ENCODE assay signal across 1 cellular context in the genomic region with DNA sequence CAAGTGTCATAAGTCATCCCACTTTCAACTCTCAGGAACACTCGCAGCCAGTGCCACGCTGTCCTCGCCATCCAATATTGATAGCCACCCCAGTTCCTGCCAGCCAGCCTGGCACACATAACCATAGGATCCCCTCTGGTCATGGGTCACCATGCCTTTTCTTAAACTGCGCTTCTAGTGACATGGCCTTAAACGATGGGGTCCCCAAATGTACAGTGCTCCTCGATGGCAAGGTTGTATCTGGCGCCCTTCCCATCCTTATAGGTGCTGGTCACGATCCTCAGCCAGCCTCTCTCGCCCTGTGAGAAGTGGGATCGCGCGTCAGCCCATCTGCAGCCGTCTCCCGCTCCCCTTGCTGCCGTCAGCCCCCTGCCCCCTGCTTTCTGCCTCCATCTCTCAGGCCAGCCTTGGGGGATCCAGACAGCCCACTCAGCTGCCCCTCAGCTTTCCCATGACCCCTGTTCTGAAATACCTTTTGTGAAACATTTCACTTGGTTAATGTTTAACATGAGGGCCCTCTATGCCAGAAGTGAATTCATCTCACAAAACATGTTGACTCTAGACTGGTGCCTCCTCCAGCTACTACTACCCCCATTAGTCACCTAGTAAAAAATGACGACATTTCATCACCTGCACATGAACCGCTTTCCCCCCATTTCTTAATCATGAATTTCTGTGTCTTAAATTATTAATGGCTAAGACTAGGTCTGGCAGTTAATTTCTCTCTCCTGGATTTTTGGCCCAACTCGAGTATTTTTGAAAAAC.
TF ChIP-seq lines count a peak whose summit lies in the region.

No MANE protein-coding gene starts in this region.

TF ChIP-seq in HepG2, 621 proteins besides CTCF, POLR2A, EP300 and RAD21 (continued from another document and continues in another):
- TF ChIP-seq, protein P1, sequence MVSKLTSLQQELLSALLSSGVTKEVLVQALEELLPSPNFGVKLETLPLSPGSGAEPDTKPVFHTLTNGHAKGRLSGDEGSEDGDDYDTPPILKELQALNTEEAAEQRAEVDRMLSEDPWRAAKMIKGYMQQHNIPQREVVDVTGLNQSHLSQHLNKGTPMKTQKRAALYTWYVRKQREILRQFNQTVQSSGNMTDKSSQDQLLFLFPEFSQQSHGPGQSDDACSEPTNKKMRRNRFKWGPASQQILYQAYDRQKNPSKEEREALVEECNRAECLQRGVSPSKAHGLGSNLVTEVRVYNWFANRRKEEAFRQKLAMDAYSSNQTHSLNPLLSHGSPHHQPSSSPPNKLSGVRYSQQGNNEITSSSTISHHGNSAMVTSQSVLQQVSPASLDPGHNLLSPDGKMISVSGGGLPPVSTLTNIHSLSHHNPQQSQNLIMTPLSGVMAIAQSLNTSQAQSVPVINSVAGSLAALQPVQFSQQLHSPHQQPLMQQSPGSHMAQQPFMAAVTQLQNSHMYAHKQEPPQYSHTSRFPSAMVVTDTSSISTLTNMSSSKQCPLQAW (CRISPR knock-in tag; IDR thresholded peaks at IDR 0.05): peak; percentile 98
- no peak for TF ChIP-seq ZNF20 (CRISPR knock-in tag; IDR thresholded peaks at IDR 0.05)
- no peak for TF ChIP-seq ATF1 (CRISPR knock-in tag; IDR thresholded peaks at IDR 0.05)
- TF ChIP-seq FOXA1 (IDR thresholded peaks at IDR 0.05): no peak
- peak; percentile 81 for TF ChIP-seq FOXA1 (CRISPR knock-in tag; IDR thresholded peaks at IDR 0.05)
- TF ChIP-seq, protein P2, sequence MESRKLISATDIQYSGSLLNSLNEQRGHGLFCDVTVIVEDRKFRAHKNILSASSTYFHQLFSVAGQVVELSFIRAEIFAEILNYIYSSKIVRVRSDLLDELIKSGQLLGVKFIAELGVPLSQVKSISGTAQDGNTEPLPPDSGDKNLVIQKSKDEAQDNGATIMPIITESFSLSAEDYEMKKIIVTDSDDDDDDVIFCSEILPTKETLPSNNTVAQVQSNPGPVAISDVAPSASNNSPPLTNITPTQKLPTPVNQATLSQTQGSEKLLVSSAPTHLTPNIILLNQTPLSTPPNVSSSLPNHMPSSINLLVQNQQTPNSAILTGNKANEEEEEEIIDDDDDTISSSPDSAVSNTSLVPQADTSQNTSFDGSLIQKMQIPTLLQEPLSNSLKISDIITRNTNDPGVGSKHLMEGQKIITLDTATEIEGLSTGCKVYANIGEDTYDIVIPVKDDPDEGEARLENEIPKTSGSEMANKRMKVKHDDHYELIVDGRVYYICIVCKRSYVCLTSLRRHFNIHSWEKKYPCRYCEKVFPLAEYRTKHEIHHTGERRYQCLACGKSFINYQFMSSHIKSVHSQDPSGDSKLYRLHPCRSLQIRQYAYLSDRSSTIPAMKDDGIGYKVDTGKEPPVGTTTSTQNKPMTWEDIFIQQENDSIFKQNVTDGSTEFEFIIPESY (CRISPR knock-in tag; IDR thresholded peaks at IDR 0.05): peak; percentile 20; the same call in 1 of the 2 replicates
- TF ChIP-seq, protein P3, sequence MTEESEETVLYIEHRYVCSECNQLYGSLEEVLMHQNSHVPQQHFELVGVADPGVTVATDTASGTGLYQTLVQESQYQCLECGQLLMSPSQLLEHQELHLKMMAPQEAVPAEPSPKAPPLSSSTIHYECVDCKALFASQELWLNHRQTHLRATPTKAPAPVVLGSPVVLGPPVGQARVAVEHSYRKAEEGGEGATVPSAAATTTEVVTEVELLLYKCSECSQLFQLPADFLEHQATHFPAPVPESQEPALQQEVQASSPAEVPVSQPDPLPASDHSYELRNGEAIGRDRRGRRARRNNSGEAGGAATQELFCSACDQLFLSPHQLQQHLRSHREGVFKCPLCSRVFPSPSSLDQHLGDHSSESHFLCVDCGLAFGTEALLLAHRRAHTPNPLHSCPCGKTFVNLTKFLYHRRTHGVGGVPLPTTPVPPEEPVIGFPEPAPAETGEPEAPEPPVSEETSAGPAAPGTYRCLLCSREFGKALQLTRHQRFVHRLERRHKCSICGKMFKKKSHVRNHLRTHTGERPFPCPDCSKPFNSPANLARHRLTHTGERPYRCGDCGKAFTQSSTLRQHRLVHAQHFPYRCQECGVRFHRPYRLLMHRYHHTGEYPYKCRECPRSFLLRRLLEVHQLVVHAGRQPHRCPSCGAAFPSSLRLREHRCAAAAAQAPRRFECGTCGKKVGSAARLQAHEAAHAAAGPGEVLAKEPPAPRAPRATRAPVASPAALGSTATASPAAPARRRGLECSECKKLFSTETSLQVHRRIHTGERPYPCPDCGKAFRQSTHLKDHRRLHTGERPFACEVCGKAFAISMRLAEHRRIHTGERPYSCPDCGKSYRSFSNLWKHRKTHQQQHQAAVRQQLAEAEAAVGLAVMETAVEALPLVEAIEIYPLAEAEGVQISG (CRISPR knock-in tag; IDR thresholded peaks at IDR 0.05): no peak; the same call in 1 of the 2 replicates
- TF ChIP-seq SSRP1 (CRISPR knock-in tag; IDR thresholded peaks at IDR 0.05): peak; percentile 75; the same call in 1 of the 2 replicates
- TF ChIP-seq ZNF317 (CRISPR knock-in tag; IDR thresholded peaks at IDR 0.05): no peak
- peak; percentile 56; the same call in 1 of the 2 replicates for TF ChIP-seq ZNF605 (CRISPR knock-in tag; IDR thresholded peaks at IDR 0.05)
- TF ChIP-seq, protein P4, sequence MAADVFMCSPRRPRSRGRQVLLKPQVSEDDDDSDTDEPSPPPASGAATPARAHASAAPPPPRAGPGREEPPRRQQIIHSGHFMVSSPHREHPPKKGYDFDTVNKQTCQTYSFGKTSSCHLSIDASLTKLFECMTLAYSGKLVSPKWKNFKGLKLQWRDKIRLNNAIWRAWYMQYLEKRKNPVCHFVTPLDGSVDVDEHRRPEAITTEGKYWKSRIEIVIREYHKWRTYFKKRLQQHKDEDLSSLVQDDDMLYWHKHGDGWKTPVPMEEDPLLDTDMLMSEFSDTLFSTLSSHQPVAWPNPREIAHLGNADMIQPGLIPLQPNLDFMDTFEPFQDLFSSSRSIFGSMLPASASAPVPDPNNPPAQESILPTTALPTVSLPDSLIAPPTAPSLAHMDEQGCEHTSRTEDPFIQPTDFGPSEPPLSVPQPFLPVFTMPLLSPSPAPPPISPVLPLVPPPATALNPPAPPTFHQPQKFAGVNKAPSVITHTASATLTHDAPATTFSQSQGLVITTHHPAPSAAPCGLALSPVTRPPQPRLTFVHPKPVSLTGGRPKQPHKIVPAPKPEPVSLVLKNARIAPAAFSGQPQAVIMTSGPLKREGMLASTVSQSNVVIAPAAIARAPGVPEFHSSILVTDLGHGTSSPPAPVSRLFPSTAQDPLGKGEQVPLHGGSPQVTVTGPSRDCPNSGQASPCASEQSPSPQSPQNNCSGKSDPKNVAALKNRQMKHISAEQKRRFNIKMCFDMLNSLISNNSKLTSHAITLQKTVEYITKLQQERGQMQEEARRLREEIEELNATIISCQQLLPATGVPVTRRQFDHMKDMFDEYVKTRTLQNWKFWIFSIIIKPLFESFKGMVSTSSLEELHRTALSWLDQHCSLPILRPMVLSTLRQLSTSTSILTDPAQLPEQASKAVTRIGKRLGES (CRISPR knock-in tag; IDR thresholded peaks at IDR 0.05; ENCODE audit: borderline replicate concordance): no peak
- no peak for TF ChIP-seq ZNF737 (CRISPR knock-in tag; IDR thresholded peaks at IDR 0.05; ENCODE audit: borderline replicate concordance)
- no peak for TF ChIP-seq HNF4G (IDR thresholded peaks at IDR 0.05; ENCODE audit: borderline replicate concordance, low read depth, low read length)
- 0 out of 2 replicates have a peak, but pooled peaks have one; percentile 21 for TF ChIP-seq HNF4G (CRISPR knock-in tag; IDR thresholded peaks at IDR 0.05; ENCODE audit: borderline replicate concordance, low read depth)
- no peak; the same call in 1 of the 2 replicates for TF ChIP-seq ZKSCAN8 (CRISPR knock-in tag; IDR thresholded peaks at IDR 0.05; ENCODE audit: borderline replicate concordance)
- TF ChIP-seq ZNF333 (CRISPR knock-in tag; IDR thresholded peaks at IDR 0.05; ENCODE audit: borderline replicate concordance): no peak
- TF ChIP-seq ZNF124 (CRISPR knock-in tag; IDR thresholded peaks at IDR 0.05): peak; percentile 36; the same call in 1 of the 2 replicates
- peak; percentile 94 for TF ChIP-seq ZBTB38 (CRISPR knock-in tag; IDR thresholded peaks at IDR 0.05)
- no peak for TF ChIP-seq KLF13 (CRISPR knock-in tag; IDR thresholded peaks at IDR 0.05)
- TF ChIP-seq, protein P5, sequence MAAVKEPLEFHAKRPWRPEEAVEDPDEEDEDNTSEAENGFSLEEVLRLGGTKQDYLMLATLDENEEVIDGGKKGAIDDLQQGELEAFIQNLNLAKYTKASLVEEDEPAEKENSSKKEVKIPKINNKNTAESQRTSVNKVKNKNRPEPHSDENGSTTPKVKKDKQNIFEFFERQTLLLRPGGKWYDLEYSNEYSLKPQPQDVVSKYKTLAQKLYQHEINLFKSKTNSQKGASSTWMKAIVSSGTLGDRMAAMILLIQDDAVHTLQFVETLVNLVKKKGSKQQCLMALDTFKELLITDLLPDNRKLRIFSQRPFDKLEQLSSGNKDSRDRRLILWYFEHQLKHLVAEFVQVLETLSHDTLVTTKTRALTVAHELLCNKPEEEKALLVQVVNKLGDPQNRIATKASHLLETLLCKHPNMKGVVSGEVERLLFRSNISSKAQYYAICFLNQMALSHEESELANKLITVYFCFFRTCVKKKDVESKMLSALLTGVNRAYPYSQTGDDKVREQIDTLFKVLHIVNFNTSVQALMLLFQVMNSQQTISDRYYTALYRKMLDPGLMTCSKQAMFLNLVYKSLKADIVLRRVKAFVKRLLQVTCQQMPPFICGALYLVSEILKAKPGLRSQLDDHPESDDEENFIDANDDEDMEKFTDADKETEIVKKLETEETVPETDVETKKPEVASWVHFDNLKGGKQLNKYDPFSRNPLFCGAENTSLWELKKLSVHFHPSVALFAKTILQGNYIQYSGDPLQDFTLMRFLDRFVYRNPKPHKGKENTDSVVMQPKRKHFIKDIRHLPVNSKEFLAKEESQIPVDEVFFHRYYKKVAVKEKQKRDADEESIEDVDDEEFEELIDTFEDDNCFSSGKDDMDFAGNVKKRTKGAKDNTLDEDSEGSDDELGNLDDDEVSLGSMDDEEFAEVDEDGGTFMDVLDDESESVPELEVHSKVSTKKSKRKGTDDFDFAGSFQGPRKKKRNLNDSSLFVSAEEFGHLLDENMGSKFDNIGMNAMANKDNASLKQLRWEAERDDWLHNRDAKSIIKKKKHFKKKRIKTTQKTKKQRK (IDR thresholded peaks at IDR 0.05; ENCODE audit: low read length): no peak
- TF ChIP-seq, protein P6, sequence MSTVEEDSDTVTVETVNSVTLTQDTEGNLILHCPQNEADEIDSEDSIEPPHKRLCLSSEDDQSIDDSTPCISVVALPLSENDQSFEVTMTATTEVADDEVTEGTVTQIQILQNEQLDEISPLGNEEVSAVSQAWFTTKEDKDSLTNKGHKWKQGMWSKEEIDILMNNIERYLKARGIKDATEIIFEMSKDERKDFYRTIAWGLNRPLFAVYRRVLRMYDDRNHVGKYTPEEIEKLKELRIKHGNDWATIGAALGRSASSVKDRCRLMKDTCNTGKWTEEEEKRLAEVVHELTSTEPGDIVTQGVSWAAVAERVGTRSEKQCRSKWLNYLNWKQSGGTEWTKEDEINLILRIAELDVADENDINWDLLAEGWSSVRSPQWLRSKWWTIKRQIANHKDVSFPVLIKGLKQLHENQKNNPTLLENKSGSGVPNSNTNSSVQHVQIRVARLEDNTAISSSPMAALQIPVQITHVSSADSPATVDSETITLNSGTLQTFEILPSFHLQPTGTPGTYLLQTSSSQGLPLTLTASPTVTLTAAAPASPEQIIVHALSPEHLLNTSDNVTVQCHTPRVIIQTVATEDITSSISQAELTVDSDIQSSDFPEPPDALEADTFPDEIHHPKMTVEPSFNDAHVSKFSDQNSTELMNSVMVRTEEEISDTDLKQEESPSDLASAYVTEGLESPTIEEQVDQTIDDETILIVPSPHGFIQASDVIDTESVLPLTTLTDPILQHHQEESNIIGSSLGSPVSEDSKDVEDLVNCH (CRISPR knock-in tag; IDR thresholded peaks at IDR 0.05): no peak
- TF ChIP-seq MTA1 (CRISPR knock-in tag; IDR thresholded peaks at IDR 0.05; ENCODE audit: borderline replicate concordance): peak; percentile 42; the same call in 1 of the 2 replicates
- TF ChIP-seq PRPF4 (IDR thresholded peaks at IDR 0.05; ENCODE audit: low read depth, low read length, poor library complexity, severe bottlenecking): no peak
- TF ChIP-seq HOXD1 (CRISPR knock-in tag; IDR thresholded peaks at IDR 0.05): no peak
- TF ChIP-seq ADNP (CRISPR knock-in tag; IDR thresholded peaks at IDR 0.05): no peak
- TF ChIP-seq RELA (CRISPR knock-in tag; IDR thresholded peaks at IDR 0.05): no peak
- no peak for TF ChIP-seq SOX6 (IDR thresholded peaks at IDR 0.05)
- TF ChIP-seq SOX6 (CRISPR knock-in tag; IDR thresholded peaks at IDR 0.05): peak; percentile 54
- TF ChIP-seq, protein P7, sequence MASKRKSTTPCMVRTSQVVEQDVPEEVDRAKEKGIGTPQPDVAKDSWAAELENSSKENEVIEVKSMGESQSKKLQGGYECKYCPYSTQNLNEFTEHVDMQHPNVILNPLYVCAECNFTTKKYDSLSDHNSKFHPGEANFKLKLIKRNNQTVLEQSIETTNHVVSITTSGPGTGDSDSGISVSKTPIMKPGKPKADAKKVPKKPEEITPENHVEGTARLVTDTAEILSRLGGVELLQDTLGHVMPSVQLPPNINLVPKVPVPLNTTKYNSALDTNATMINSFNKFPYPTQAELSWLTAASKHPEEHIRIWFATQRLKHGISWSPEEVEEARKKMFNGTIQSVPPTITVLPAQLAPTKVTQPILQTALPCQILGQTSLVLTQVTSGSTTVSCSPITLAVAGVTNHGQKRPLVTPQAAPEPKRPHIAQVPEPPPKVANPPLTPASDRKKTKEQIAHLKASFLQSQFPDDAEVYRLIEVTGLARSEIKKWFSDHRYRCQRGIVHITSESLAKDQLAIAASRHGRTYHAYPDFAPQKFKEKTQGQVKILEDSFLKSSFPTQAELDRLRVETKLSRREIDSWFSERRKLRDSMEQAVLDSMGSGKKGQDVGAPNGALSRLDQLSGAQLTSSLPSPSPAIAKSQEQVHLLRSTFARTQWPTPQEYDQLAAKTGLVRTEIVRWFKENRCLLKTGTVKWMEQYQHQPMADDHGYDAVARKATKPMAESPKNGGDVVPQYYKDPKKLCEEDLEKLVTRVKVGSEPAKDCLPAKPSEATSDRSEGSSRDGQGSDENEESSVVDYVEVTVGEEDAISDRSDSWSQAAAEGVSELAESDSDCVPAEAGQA (IDR thresholded peaks at IDR 0.05; ENCODE audit: low read depth): peak; percentile 70; the same call in 1 of the 2 replicates
- TF ChIP-seq, protein P7 (CRISPR knock-in tag; IDR thresholded peaks at IDR 0.05; ENCODE audit: borderline replicate concordance): no peak
- no peak for TF ChIP-seq HNRNPUL1 (IDR thresholded peaks at IDR 0.05; ENCODE audit: low read depth, low read length)
- no peak for TF ChIP-seq ZNF772 (CRISPR knock-in tag; IDR thresholded peaks at IDR 0.05)
- TF ChIP-seq RARA (CRISPR knock-in tag; IDR thresholded peaks at IDR 0.05): peak; percentile 81
- TF ChIP-seq YY1 (IDR thresholded peaks at IDR 0.05; ENCODE audit: insufficient read depth, insufficient replicate concordance, low read depth, low read length): no peak
- TF ChIP-seq RXRA (CRISPR knock-in tag; IDR thresholded peaks at IDR 0.05): peak; percentile 29
